Comparison of ENCODE assay signal across 8 cellular contexts in genomic region chr3:19147905-19148767, GRCh38. TPM values are rescaled to one million over a fixed set of nuclear protein-coding genes. Genes with fewer than 3 reads are reported as not detected.
DNase-seq lines count a peak whose midpoint lies in the region; ATAC-seq and TF ChIP-seq lines count a peak whose summit lies in the region.

KCNH8 (plus strand) TSS chr3:19148510; CDS start chr3:19148720, 210 bp downstream.

- no peaks in the 10 kb centered on the region for H3K4me1 ChIP-seq in foreskin keratinocyte
- H3K4me1 ChIP-seq in neutrophil (ENCODE audit: control insufficient read depth in 1 of 2, insufficient read depth in 1 of 2, low read depth in 1 of 2, low read length in 1 of 2): peaks cover 6 to 25% of the 10 kb centered on the region in 2 experiments

- ATAC-seq in foreskin keratinocyte (peak; percentile 20), HG03354 (IDR thresholded peaks at IDR 0.05; ENCODE audit: poor library complexity, severe bottlenecking, unreplicated experiment) (no peak), GM19328 (IDR thresholded peaks at IDR 0.05; ENCODE audit: unreplicated experiment) (no peak), HG02610 (IDR thresholded peaks at IDR 0.05; ENCODE audit: unreplicated experiment) (no peak)

- H3K27ac ChIP-seq in foreskin keratinocyte (no peak within 1 kb of the TSS), neutrophil (no peak within 1 kb of the TSS)

- DNase-seq in DMS79 (lab: John Stamatoyannopoulos, UW) (peak; percentile 12), NCI-H146 (lab: John Stamatoyannopoulos, UW) (peak; percentile 90), foreskin keratinocyte (no peak)
- peak; percentile 61 for DNase-seq in activated CD8-positive, alpha-beta memory T cell treated with anti-CD3 and anti-CD28 coated beads, Interleukin-2, amount 50 U/mL, for 48 hours

- H3K36me3 ChIP-seq in neutrophil: no peaks in the 10 kb centered on the region

- TF ChIP-seq CTCF in foreskin keratinocyte (conservative IDR thresholded peaks at IDR 0.05) (no peak), neutrophil (IDR thresholded peaks at IDR 0.05) (no peak)

- peaks cover 44% of the 10 kb centered on the region for H3K27me3 ChIP-seq in foreskin keratinocyte
- H3K27me3 ChIP-seq in neutrophil: peaks cover 92% of the 10 kb centered on the region

- H3K4me3 ChIP-seq in neutrophil (ENCODE audit: low read depth in 1 of 2, low read length in 1 of 2): peak within 1 kb of the TSS; percentile 59 to 70

- no peaks in the 10 kb centered on the region for H3K9me3 ChIP-seq in neutrophil

RNA-seq across cellular contexts. Expression of gene KCNH8, which starts in this region (rescaled TPM):
- total RNA-seq in foreskin keratinocyte: not detected in 2 replicates
- polyA plus RNA-seq in foreskin keratinocyte: not detected in 2 replicates

Comparison
In these comparisons a context has a peak if more than half of its experiments do, and no peak if none do; other contexts are left out.
1. Peak in ATAC-seq in foreskin keratinocyte; RNA of the gene not detected or under 1 TPM.
2. DNase-seq: peak in DMS79 (single experiment), NCI-H146 (single experiment) and activated CD8-positive, alpha-beta memory T cell treated with anti-CD3 and anti-CD28 coated beads, Interleukin-2, amount 50 U/mL, for 48 hours (single experiment); none in foreskin keratinocyte (0 of 2).